In genomic region chr10:13053208-13053607, GRCh38 we compare ENCODE assay signal across 1 cellular context. TPM values are rescaled to one million over a fixed set of nuclear protein-coding genes. Genes with fewer than 3 reads are reported as not detected.
"Had no signal": no experiment of that assay in that cellular context is flagged by ENCODE, and none has a peak within 500 bp of the region (broad histone marks: within the 10 kb centered on the region; RNA-seq: fewer than 3 reads in every experiment).

No MANE protein-coding gene starts in this region.

RNA-seq across cellular contexts. Expression of gene CCDC3, which starts 51.7 kb away (rescaled TPM):
- total RNA-seq: MCF 10A had no signal
